In genomic region chr14:59292921-59293605, GRCh38 we compare ENCODE assay signal across 19 cellular contexts.
"Had no signal": no experiment of that assay in that cellular context is flagged by ENCODE, and none has a peak within 500 bp of the region (broad histone marks: within the 10 kb centered on the region; RNA-seq: fewer than 3 reads in every experiment).

No MANE protein-coding gene starts in this region.

- H3K9me3 Mint-ChIP-seq: activated CD4-positive, alpha-beta memory T cell treated with anti-CD3 and anti-CD28 coated beads for 36 hours had no signal

- H3K4me3 Mint-ChIP-seq: activated CD4-positive, alpha-beta memory T cell treated with anti-CD3 and anti-CD28 coated beads for 36 hours; activated naive CD8-positive, alpha-beta T cell treated with anti-CD3 and anti-CD28 coated beads for 36 hours; activated T-cell treated with anti-CD3 and anti-CD28 coated beads, Interleukin-2, amount 50 U/mL, for 72 hours; immature natural killer cell; natural killer cell treated with Interleukin-12 subunit alpha and Interleukin-12 subunit beta and Interleukin-15 and Interleukin-18, amount 100 ng/mL, for 72 hours; stimulated activated naive CD8-positive, alpha-beta T cell treated with anti-CD3 and anti-CD28 coated beads, Interleukin-15, amount 100 ng/mL, for 72 hours; T-cell had no signal

- DNase-seq: activated CD4-positive, alpha-beta memory T cell treated with anti-CD3 and anti-CD28 coated beads for 36 hours; activated CD8-positive, alpha-beta memory T cell treated with anti-CD3 and anti-CD28 coated beads, Interleukin-2, amount 50 U/mL, for 4 hours; activated gamma-delta T cell treated with Interleukin-2 at 50 U/mL for 16 hours; activated naive CD8-positive, alpha-beta T cell treated with anti-CD3 and anti-CD28 coated beads for 36 hours; activated T-cell treated with anti-CD3 and anti-CD28 coated beads, Interleukin-2, amount 50 U/mL, for 72 hours; anterior cingulate cortex; cortex of kidney; effector memory CD4-positive, alpha-beta T cell; immature natural killer cell; left colon; mammary epithelial cell; stimulated activated CD4-positive, alpha-beta T cell treated with anti-CD3 and anti-CD28 coated beads, Interleukin-4, amount 100 ng/mL, for 4 hours; stimulated activated naive CD8-positive, alpha-beta T cell treated with anti-CD3 and anti-CD28 coated beads, Interleukin-15, amount 100 ng/mL, for 72 hours; T-cell; T1000 had no signal

- H3K4me3 ChIP-seq: cardiac muscle cell, SK-N-MC, tibial nerve had no signal

- ATAC-seq: activated T-cell treated with anti-CD3 and anti-CD28 coated beads, Interleukin-2, amount 50 U/mL, for 72 hours; left colon; natural killer cell treated with Interleukin-12 subunit alpha and Interleukin-12 subunit beta and Interleukin-15 and Interleukin-18, amount 100 ng/mL, for 72 hours; stimulated activated naive CD8-positive, alpha-beta T cell treated with anti-CD3 and anti-CD28 coated beads, Interleukin-15, amount 100 ng/mL, for 72 hours; T-cell had no signal

- H3K27ac Mint-ChIP-seq: activated CD4-positive, alpha-beta memory T cell treated with anti-CD3 and anti-CD28 coated beads for 36 hours; activated naive CD8-positive, alpha-beta T cell treated with anti-CD3 and anti-CD28 coated beads for 36 hours; activated T-cell treated with anti-CD3 and anti-CD28 coated beads, Interleukin-2, amount 50 U/mL, for 72 hours; immature natural killer cell; natural killer cell treated with Interleukin-12 subunit alpha and Interleukin-12 subunit beta and Interleukin-15 and Interleukin-18, amount 100 ng/mL, for 72 hours; stimulated activated naive CD8-positive, alpha-beta T cell treated with anti-CD3 and anti-CD28 coated beads, Interleukin-15, amount 100 ng/mL, for 72 hours; T-cell had no signal

- H3K27me3 ChIP-seq: cardiac muscle cell, tibial nerve had no signal

- H3K27me3 Mint-ChIP-seq: activated CD4-positive, alpha-beta memory T cell treated with anti-CD3 and anti-CD28 coated beads for 36 hours; activated naive CD8-positive, alpha-beta T cell treated with anti-CD3 and anti-CD28 coated beads for 36 hours; natural killer cell treated with Interleukin-12 subunit alpha and Interleukin-12 subunit beta and Interleukin-15 and Interleukin-18, amount 100 ng/mL, for 72 hours; stimulated activated naive CD8-positive, alpha-beta T cell treated with anti-CD3 and anti-CD28 coated beads, Interleukin-15, amount 100 ng/mL, for 72 hours; T-cell had no signal

- H3K27ac ChIP-seq: cardiac muscle cell, SK-N-MC had no signal

- H3K9me3 ChIP-seq: tibial nerve had no signal
